In genomic region chr14:61749264-61749663, GRCh38 we compare ENCODE assay signal across 10 cellular contexts. TPM values are rescaled to one million over a fixed set of nuclear protein-coding genes. Genes with fewer than 3 reads are reported as not detected.
DNase-seq lines count a peak whose midpoint lies in the region; ATAC-seq and TF ChIP-seq lines count a peak whose summit lies in the region.
"Had no signal": no experiment of that assay in that cellular context is flagged by ENCODE, and none has a peak within 500 bp of the region (broad histone marks: within the 10 kb centered on the region; RNA-seq: fewer than 3 reads in every experiment).

No MANE protein-coding gene starts in this region.

- H3K9me2 ChIP-seq in SU-DHL-6 (replicated peaks; ENCODE audit: insufficient read depth, low read length) = no peaks in the 10 kb centered on the region
- no peaks in the 10 kb centered on the region for H3K9me2 ChIP-seq in SK-N-SH

- H2AFZ ChIP-seq in SU-DHL-6 (ENCODE audit: low read depth, low read length, severe bottlenecking) = no peak overlapping the region
- no peak overlapping the region for H2AFZ ChIP-seq in SK-N-SH (ENCODE audit: low read depth)
- H2AFZ ChIP-seq: parathyroid adenoma had no signal

- POLR2A ChIA-PET in SK-N-SH (lab: Yijun Ruan, JAX) = interaction anchor here (1.4 kb wide), 1 partner anchor 13 kb away, joined by 5 read pairs; the partner anchor contains the start of gene SNAPC1

- TF ChIP-seq CTCF in SU-DHL-6 (IDR thresholded peaks at IDR 0.05; ENCODE audit: insufficient read depth, low read length, poor library complexity, severe bottlenecking) (no peak), vagina (IDR thresholded peaks at IDR 0.05) (no peak), SK-N-SH (IDR thresholded peaks at IDR 0.05) (no peak)

- peaks cover 29% of the 10 kb centered on the region; the same call in 1 of the 2 replicates for H3K79me2 ChIP-seq in SU-DHL-6 (ENCODE audit: insufficient read depth, low read length)
- H3K79me2 ChIP-seq in SK-N-SH (ENCODE audit: insufficient read depth) = peaks cover 4% of the 10 kb centered on the region; the same call in 1 of the 2 replicates
- H3K79me2 ChIP-seq: parathyroid adenoma had no signal

- peaks cover 48% of the 10 kb centered on the region for H3K4me1 Mint-ChIP-seq in stimulated activated naive CD8-positive, alpha-beta T cell treated with anti-CD3 and anti-CD28 coated beads, Interleukin-15, Interleukin-2, amounts not matched to agents 100 ng/mL and 50 ng/mL, for 24 hours (ENCODE audit: low read depth)

- H3K4me1 ChIP-seq in vagina (peaks cover 13% of the 10 kb centered on the region), SK-N-SH (ENCODE audit: control insufficient read depth in 1 of 2, insufficient read depth in 2 of 2, low read depth in 1 of 2, low read length in 1 of 2) (peaks cover 0 to 4% of the 10 kb centered on the region in 2 experiments; a peak in 1 of 4 replicates)
- H3K4me1 ChIP-seq: parathyroid adenoma had no signal

- TF ChIP-seq POLR2A in vagina (IDR thresholded peaks at IDR 0.05) = no peak

- 0 out of 2 replicates have a peak, but pooled peaks cover 6% of the 10 kb centered on the region for H4K20me1 ChIP-seq in SU-DHL-6 (ENCODE audit: low read depth, low read length)
- no peaks in the 10 kb centered on the region for H4K20me1 ChIP-seq in SK-N-SH (ENCODE audit: insufficient read depth)

- WGBS in SK-N-SH (ENCODE audit: low lambda C conversion rate) = 75% methylated on average over 3 of the region's 3 CpGs

- CTCF ChIA-PET in SK-N-SH (lab: Yijun Ruan, JAX) = interaction anchor here (0.6 to 2.3 kb wide), 5 partner anchors 18 to 292 kb away, joined by 3 to 9 read pairs (median 3); no protein-coding TSS in a partner anchor

- H3K27ac Mint-ChIP-seq in stimulated activated naive CD8-positive, alpha-beta T cell treated with anti-CD3 and anti-CD28 coated beads, Interleukin-15, Interleukin-2, amounts not matched to agents 100 ng/mL and 50 ng/mL, for 24 hours = no peak overlapping the region

- peaks cover 68% of the 10 kb centered on the region for H3F3A ChIP-seq in SU-DHL-6 (ENCODE audit: insufficient read depth)
- peaks cover 28% of the 10 kb centered on the region for H3F3A ChIP-seq in SK-N-SH (replicated peaks; ENCODE audit: insufficient read depth)

- peak overlapping the region; percentile 30 for H3K4me3 ChIP-seq in SU-DHL-6 (ENCODE audit: insufficient read depth, low read length, poor library complexity, severe bottlenecking)
- no peak overlapping the region for H3K4me3 ChIP-seq in vagina
- no peak overlapping the region for H3K4me3 ChIP-seq in SK-N-SH (ENCODE audit: low read depth in 2 of 2, low read length in 1 of 2)

- H3K27me3 Mint-ChIP-seq in stimulated activated naive CD8-positive, alpha-beta T cell treated with anti-CD3 and anti-CD28 coated beads, Interleukin-15, Interleukin-2, amounts not matched to agents 100 ng/mL and 50 ng/mL, for 24 hours = no peaks in the 10 kb centered on the region

- peak overlapping the region; percentile 92 for H3K4me3 Mint-ChIP-seq in stimulated activated naive CD8-positive, alpha-beta T cell treated with anti-CD3 and anti-CD28 coated beads, Interleukin-15, Interleukin-2, amounts not matched to agents 100 ng/mL and 50 ng/mL, for 24 hours

- H3K4me2 ChIP-seq in SU-DHL-6 (ENCODE audit: low read depth, low read length, poor library complexity, severe bottlenecking) (peak overlapping the region; percentile 83), SK-N-SH (no peak overlapping the region)

- DNase-seq in stimulated activated naive CD8-positive, alpha-beta T cell treated with anti-CD3 and anti-CD28 coated beads, Interleukin-15, Interleukin-2, amounts not matched to agents 100 U/mL and 50 U/mL, for 24 hours = no peak
- DNase-seq in glomerular visceral epithelial cell (ENCODE audit: extremely low spot score) = peak; percentile 61
- DNase-seq in vagina (ENCODE audit: extremely low spot score in 2 of 2) = no peak
- no peak for DNase-seq in SK-N-SH
- DNase-seq in NCI-H748 treated with DMSO at 0.1 percent for 48 hours (lab: John Stamatoyannopoulos, UW) = no peak
- DNase-seq: stimulated activated naive CD4-positive, alpha-beta T cell treated with Interleukin-2 at 50 U/mL for 16 hours had no signal

- H3K27ac ChIP-seq in SU-DHL-6 (ENCODE audit: low read depth, low read length) = peak overlapping the region; percentile 19; the same call in 1 of the 2 replicates
- H3K27ac ChIP-seq in vagina = peak overlapping the region; percentile 80
- H3K27ac ChIP-seq in SK-N-SH (ENCODE audit: low read depth in 2 of 2, low read length in 1 of 2) = no peak overlapping the region
- H3K27ac ChIP-seq: parathyroid adenoma had no signal

- no peak for TF ChIP-seq EP300 in SK-N-SH (IDR thresholded peaks at IDR 0.05; ENCODE audit: borderline replicate concordance in 1 of 2, low read depth in 1 of 2, low read length in 1 of 2)

- no peak for ATAC-seq in stimulated activated naive CD8-positive, alpha-beta T cell treated with anti-CD3 and anti-CD28 coated beads, Interleukin-15, Interleukin-2, amounts not matched to agents 100 U/mL and 50 U/mL, for 24 hours
- ATAC-seq in GM19463 (IDR thresholded peaks at IDR 0.05; ENCODE audit: unreplicated experiment) = no peak

- H3K36me3 ChIP-seq in SU-DHL-6 (ENCODE audit: low read length) (peaks cover 33% of the 10 kb centered on the region), vagina (peaks cover 0 to 29% of the 10 kb centered on the region in 2 donors), SK-N-SH (replicated peaks in 1 of 2; ENCODE audit: control insufficient read depth in 1 of 2, insufficient read depth in 2 of 2, low read length in 1 of 2) (peaks cover 52 to 67% of the 10 kb centered on the region in 2 experiments)

- intact Hi-C loops in vagina (cut with DNase I) = loop anchor here (10.0 kb wide), 1 partner anchor 86 kb away; no protein-coding TSS in a partner anchor

- H3K27me3 ChIP-seq in SU-DHL-6 (ENCODE audit: low read length) (no peaks in the 10 kb centered on the region), vagina (no peaks in the 10 kb centered on the region), SK-N-SH (ENCODE audit: insufficient read depth) (no peaks in the 10 kb centered on the region)

- H3K9ac ChIP-seq in SU-DHL-6 (ENCODE audit: low read length) (peak overlapping the region; percentile 71; the same call in 1 of the 2 replicates), SK-N-SH (no peak overlapping the region)
- H3K9ac ChIP-seq: parathyroid adenoma had no signal

- no peak for TF ChIP-seq RAD21 in SK-N-SH (IDR thresholded peaks at IDR 0.05; ENCODE audit: low read length)

- no peaks in the 10 kb centered on the region for H3K9me3 Mint-ChIP-seq in stimulated activated naive CD8-positive, alpha-beta T cell treated with anti-CD3 and anti-CD28 coated beads, Interleukin-15, Interleukin-2, amounts not matched to agents 100 ng/mL and 50 ng/mL, for 24 hours

- H3K9me3 ChIP-seq in SU-DHL-6 (ENCODE audit: insufficient read depth, low read length) (no peaks in the 10 kb centered on the region), vagina (no peaks in the 10 kb centered on the region), SK-N-SH (no peaks in the 10 kb centered on the region)

- H3K36me3 Mint-ChIP-seq in stimulated activated naive CD8-positive, alpha-beta T cell treated with anti-CD3 and anti-CD28 coated beads, Interleukin-15, Interleukin-2, amounts not matched to agents 100 ng/mL and 50 ng/mL, for 24 hours (ENCODE audit: low read depth) = peaks cover 63% of the 10 kb centered on the region

TF ChIP-seq in SK-N-SH, 30 proteins besides CTCF, POLR2A, EP300 and RAD21 (continues in another document):
- TF ChIP-seq MEF2A (IDR thresholded peaks at IDR 0.05; ENCODE audit: borderline replicate concordance, low read depth) (no peak), TCF12 (IDR thresholded peaks at IDR 0.05) (no peak), GATA2 (CRISPR knock-in tag; IDR thresholded peaks at IDR 0.05) (no peak), TEAD4 (IDR thresholded peaks at IDR 0.05; ENCODE audit: borderline replicate concordance, insufficient read depth) (no peak), SIN3A (IDR thresholded peaks at IDR 0.05; ENCODE audit: borderline replicate concordance, low read depth, low read length) (no peak), TAF1 (IDR thresholded peaks at IDR 0.05; ENCODE audit: borderline replicate concordance, low read depth, low read length) (no peak), IRF3 (IDR thresholded peaks at IDR 0.05; ENCODE audit: low read depth, low read length) (no peak), RCOR1 (IDR thresholded peaks at IDR 0.05; ENCODE audit: low read length) (no peak), MAX (IDR thresholded peaks at IDR 0.05; ENCODE audit: low read depth) (no peak), RXRA (IDR thresholded peaks at IDR 0.05; ENCODE audit: borderline replicate concordance, low read depth) (no peak), RFX5 (IDR thresholded peaks at IDR 0.05; ENCODE audit: low read length) (no peak), FOSL2 (IDR thresholded peaks at IDR 0.05; ENCODE audit: borderline replicate concordance, low read depth) (no peak)

RNA-seq across cellular contexts. Expression of gene SNAPC1, which starts 13.0 kb away (rescaled TPM):
- 6.6 TPM for total RNA-seq in vagina
- polyA plus RNA-seq in SK-N-SH (2012; rRNA removed) = 3.4 and 4.6 TPM in 2 replicates
- polyA plus RNA-seq in SK-N-SH (2012; cell fraction: cytosol; rRNA removed) = 6.0 and 9.5 TPM in 2 replicates
- polyA plus RNA-seq in SK-N-SH (2012; cell fraction: nucleus; rRNA removed) = 1.2 and 2.4 TPM in 2 replicates

RNA-seq across cellular contexts. Expression of gene HIF1A, which starts 54.0 kb away (rescaled TPM):
- total RNA-seq in vagina = 140 TPM
- polyA plus RNA-seq in SK-N-SH (2012; rRNA removed) = 18.9 and 20.8 TPM in 2 replicates
- polyA plus RNA-seq in SK-N-SH (2012; cell fraction: cytosol; rRNA removed) = 27.2 and 37.6 TPM in 2 replicates
- 23.5 and 50.4 TPM in 2 replicates for polyA plus RNA-seq in SK-N-SH (2012; cell fraction: nucleus; rRNA removed)

Comparison
In these comparisons a context has a peak if more than half of its experiments do, and no peak if none do; other contexts are left out.
1. H3K27ac ChIP-seq: peak in SU-DHL-6 (single experiment) and vagina (single experiment); none in SK-N-SH (0 of 2).